ENCODE assay signal across 12 cellular contexts in genomic region chr7:133139350-133139749, GRCh38. TPM values are rescaled to one million over a fixed set of nuclear protein-coding genes. Genes with fewer than 3 reads are reported as not detected.
DNase-seq lines count a peak whose midpoint lies in the region; ATAC-seq and TF ChIP-seq lines count a peak whose summit lies in the region.
"Had no signal": no experiment of that assay in that cellular context is flagged by ENCODE, and none has a peak within 500 bp of the region (broad histone marks: within the 10 kb centered on the region; RNA-seq: fewer than 3 reads in every experiment).

No MANE protein-coding gene starts in this region.

- H3K36me3 ChIP-seq in cardiac muscle cell (no peaks in the 10 kb centered on the region), testis (ENCODE audit: low read depth, missing control alignments) (no peaks in the 10 kb centered on the region)

- TF ChIP-seq CTCF in cardiac muscle cell (IDR thresholded peaks at IDR 0.05; ENCODE audit: low read depth, low read length): peak; percentile 54
- no peak for TF ChIP-seq CTCF in testis (IDR thresholded peaks at IDR 0.05)
- TF ChIP-seq CTCF in CD4-positive, alpha-beta T cell (IDR thresholded peaks at IDR 0.05): no peak

- CTCF ChIA-PET in CD4-positive, alpha-beta T cell (lab: Charles Lee): interaction anchor here (1.1 kb wide), 1 partner anchor 9 kb away, joined by 3 read pairs; no protein-coding TSS in a partner anchor

- no peak for ATAC-seq in right cardiac atrium
- ATAC-seq in HG02610 (IDR thresholded peaks at IDR 0.05; ENCODE audit: unreplicated experiment): no peak
- no peak for ATAC-seq in CD4-positive, alpha-beta T cell (ENCODE audit: poor library complexity)
- no peak for ATAC-seq in GM21723 (IDR thresholded peaks at IDR 0.05; ENCODE audit: unreplicated experiment)
- ATAC-seq: stimulated activated memory B cell treated with anti-CD40 and anti-IgM and Interleukin-4, amounts not matched to agents 10 μg/mL and 1 μg/mL and 100 μg/mL, for 72 hours had no signal

- no peaks in the 10 kb centered on the region for H3K9me3 Mint-ChIP-seq in CD4-positive, alpha-beta T cell
- H3K9me3 Mint-ChIP-seq: activated naive CD8-positive, alpha-beta T cell treated with anti-CD3 and anti-CD28 coated beads, Interleukin-2, amount 10 ng/mL, durations not matched to agents 7 days and 5 days; CD8-positive, alpha-beta memory T cell; naive B cell; stimulated activated memory B cell treated with anti-CD40 and anti-IgM and Interleukin-4, amounts not matched to agents 10 μg/mL and 1 μg/mL and 100 μg/mL, for 72 hours had no signal

- H3K27me3 ChIP-seq in cardiac muscle cell: no peaks in the 10 kb centered on the region
- H3K27me3 ChIP-seq in right cardiac atrium (ENCODE audit: control insufficient read depth, insufficient read depth): no peaks in the 10 kb centered on the region
- no peaks in the 10 kb centered on the region for H3K27me3 ChIP-seq in testis
- no peaks in the 10 kb centered on the region for H3K27me3 ChIP-seq in CD4-positive, alpha-beta T cell (ENCODE audit: control insufficient read depth, insufficient read depth, low read length)

- DNase-seq in cardiac muscle cell (ENCODE audit: low read depth in 1 of 2, low spot score in 1 of 2): peak; percentile 68 to 76
- DNase-seq in right cardiac atrium: no peak
- DNase-seq in RKO (ENCODE audit: low spot score): peak; percentile 66
- peak; percentile 8 for DNase-seq in fibroblast of the conjunctiva (ENCODE audit: low read depth)
- DNase-seq in testis: peak; percentile 29
- DNase-seq in CD4-positive, alpha-beta T cell: no peak
- DNase-seq: activated naive CD8-positive, alpha-beta T cell treated with anti-CD3 and anti-CD28 coated beads, Interleukin-2, amount 10 ng/mL, durations not matched to agents 7 days and 5 days; CD8-positive, alpha-beta memory T cell; naive B cell had no signal

- intact Hi-C loops in right cardiac atrium (cut with DNase I) (no loop called here), testis (cut with DNase I; ENCODE audit: low total_unique reads) (no loop called here)
- intact Hi-C loops in CD4-positive, alpha-beta T cell (cut with DNase I, micrococcal nuclease): no loop called here

- H3K27me3 Mint-ChIP-seq in CD4-positive, alpha-beta T cell: peaks cover 24% of the 10 kb centered on the region

- POLR2A ChIA-PET in CD4-positive, alpha-beta T cell (lab: Charles Lee): no interaction called here

- no peaks in the 10 kb centered on the region for H3K4me1 Mint-ChIP-seq in CD4-positive, alpha-beta T cell (ENCODE audit: low read depth)
- H3K4me1 Mint-ChIP-seq: CD8-positive, alpha-beta memory T cell; naive B cell; stimulated activated memory B cell treated with anti-CD40 and anti-IgM and Interleukin-4, amounts not matched to agents 10 μg/mL and 1 μg/mL and 100 μg/mL, for 72 hours had no signal

- no peaks in the 10 kb centered on the region for H3K4me1 ChIP-seq in cardiac muscle cell (ENCODE audit: low read depth)
- H3K4me1 ChIP-seq in right cardiac atrium (ENCODE audit: control insufficient read depth, insufficient read depth, low read length): no peaks in the 10 kb centered on the region
- H3K4me1 ChIP-seq in testis: no peaks in the 10 kb centered on the region

- no peak for TF ChIP-seq POLR2A in testis (IDR thresholded peaks at IDR 0.05)

- 44% methylated on average over 4 of the region's 4 CpGs for WGBS in right cardiac atrium
- 33 to 39% methylated on average over 4 of the region's 4 CpGs for WGBS in testis, 2 donors

- no peaks in the 10 kb centered on the region for H3K36me3 Mint-ChIP-seq in CD4-positive, alpha-beta T cell (ENCODE audit: low read depth)
- H3K36me3 Mint-ChIP-seq: activated naive CD8-positive, alpha-beta T cell treated with anti-CD3 and anti-CD28 coated beads, Interleukin-2, amount 10 ng/mL, durations not matched to agents 7 days and 5 days; CD8-positive, alpha-beta memory T cell; naive B cell; stimulated activated memory B cell treated with anti-CD40 and anti-IgM and Interleukin-4, amounts not matched to agents 10 μg/mL and 1 μg/mL and 100 μg/mL, for 72 hours had no signal

- H3K27ac ChIP-seq in cardiac muscle cell (no peak overlapping the region), right cardiac atrium (ENCODE audit: low read length) (no peak overlapping the region), testis (no peak overlapping the region)
- H3K27ac ChIP-seq in CD4-positive, alpha-beta T cell (ENCODE audit: low read depth, low read length): no peak overlapping the region

- H3K27ac Mint-ChIP-seq in CD4-positive, alpha-beta T cell: no peak overlapping the region
- H3K27ac Mint-ChIP-seq: activated naive CD8-positive, alpha-beta T cell treated with anti-CD3 and anti-CD28 coated beads, Interleukin-2, amount 10 ng/mL, durations not matched to agents 7 days and 5 days; CD8-positive, alpha-beta memory T cell; naive B cell; stimulated activated memory B cell treated with anti-CD40 and anti-IgM and Interleukin-4, amounts not matched to agents 10 μg/mL and 1 μg/mL and 100 μg/mL, for 72 hours had no signal

- no peak overlapping the region for H3K4me3 Mint-ChIP-seq in CD4-positive, alpha-beta T cell
- H3K4me3 Mint-ChIP-seq: activated naive CD8-positive, alpha-beta T cell treated with anti-CD3 and anti-CD28 coated beads, Interleukin-2, amount 10 ng/mL, durations not matched to agents 7 days and 5 days; CD8-positive, alpha-beta memory T cell; naive B cell; stimulated activated memory B cell treated with anti-CD40 and anti-IgM and Interleukin-4, amounts not matched to agents 10 μg/mL and 1 μg/mL and 100 μg/mL, for 72 hours had no signal

- no peaks in the 10 kb centered on the region for H3K9me3 ChIP-seq in cardiac muscle cell (ENCODE audit: low read depth)
- no peaks in the 10 kb centered on the region for H3K9me3 ChIP-seq in right cardiac atrium (ENCODE audit: control insufficient read depth, low read length)
- H3K9me3 ChIP-seq in testis: no peaks in the 10 kb centered on the region
- no peaks in the 10 kb centered on the region for H3K9me3 ChIP-seq in CD4-positive, alpha-beta T cell (ENCODE audit: control insufficient read depth, low read length)

- H3K4me3 ChIP-seq in cardiac muscle cell (no peak overlapping the region), right cardiac atrium (ENCODE audit: low read length) (no peak overlapping the region), testis (no peak overlapping the region)

RNA-seq across cellular contexts. Expression of gene CHCHD3, which starts 57.5 kb away (rescaled TPM):
- total RNA-seq in cardiac muscle cell (95.1 and 99.1 TPM in 2 replicates), right cardiac atrium (100 to 1,000 TPM; 120 to 150 (median 141) TPM), testis (10 to 100 TPM; 47.9 to 53.0 TPM)
- polyA plus RNA-seq in cardiac muscle cell (102 and 127 TPM in 2 replicates), right cardiac atrium (120 TPM), testis (ENCODE audit: insufficient read depth, low read depth, low replicate concordance) (44.0 TPM)
- 10 to 100 TPM; 21.6 to 21.7 TPM for total RNA-seq in CD4-positive, alpha-beta T cell

Comparison
In these comparisons a context has a peak if more than half of its experiments do, and no peak if none do; other contexts are left out.
1. DNase-seq: peak in cardiac muscle cell (2 of 2), RKO (single experiment), fibroblast of the conjunctiva (single experiment) and testis (single experiment); none in right cardiac atrium (0 of 3) and CD4-positive, alpha-beta T cell (0 of 10).